8 cellular contexts compared by ENCODE assay signal in the genomic region with DNA sequence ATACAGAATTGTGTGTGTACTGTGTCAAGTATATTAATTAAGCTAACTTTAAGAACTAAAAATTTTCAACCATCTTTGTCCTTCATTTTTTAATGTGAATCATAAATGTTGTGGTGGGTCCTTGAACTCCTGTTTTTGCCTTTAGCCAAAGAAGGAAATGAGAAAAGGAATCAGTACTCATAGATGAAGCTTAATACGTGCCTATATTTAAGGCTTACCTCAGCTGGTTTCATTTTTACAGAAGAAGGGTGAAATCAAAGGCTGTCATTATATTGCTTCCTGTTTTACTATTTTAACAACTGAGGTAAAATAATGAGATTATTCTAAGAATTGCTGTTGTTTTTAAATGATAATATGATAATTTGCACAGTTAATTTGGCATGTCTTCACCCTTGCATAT. TPM values are rescaled to one million over a fixed set of nuclear protein-coding genes. Genes with fewer than 3 reads are reported as not detected.
DNase-seq lines count a peak whose midpoint lies in the region; ATAC-seq, FAIRE-seq and TF ChIP-seq lines count a peak whose summit lies in the region.

No MANE protein-coding gene starts in this region.

- peaks cover 7% of the 10 kb centered on the region for H3K4me1 ChIP-seq in Loucy (ENCODE audit: insufficient read depth, low read length, poor library complexity, severe bottlenecking)

- TF ChIP-seq CTCF in Loucy (conservative IDR thresholded peaks at IDR 0.05; ENCODE audit: low read length) (no peak), osteocyte (IDR thresholded peaks at IDR 0.05) (no peak)

- no peaks in the 10 kb centered on the region for H3K9me3 ChIP-seq in Loucy (ENCODE audit: insufficient read depth, low read depth, low read length)

- no peaks in the 10 kb centered on the region for H3K36me3 ChIP-seq in Loucy (ENCODE audit: insufficient read depth, low read length)

- no peak overlapping the region for H2AFZ ChIP-seq in Loucy (ENCODE audit: low read length)

- H3K4me3 Mint-ChIP-seq in immature natural killer cell = peak overlapping the region in 3 of 5 donors; percentile 4 to 22 (median 5)
- H3K4me3 Mint-ChIP-seq in osteocyte (ENCODE audit: unreplicated experiment) = no peak overlapping the region

- no peak overlapping the region for H3K9ac ChIP-seq in Loucy (ENCODE audit: low read depth, low read length, poor library complexity, severe bottlenecking)

- no peaks in the 10 kb centered on the region for H3K27me3 ChIP-seq in Loucy (ENCODE audit: insufficient read depth, low read length, poor library complexity, severe bottlenecking)

- H3K4me1 Mint-ChIP-seq in immature natural killer cell (peaks cover 0 to 5% of the 10 kb centered on the region in 2 donors), osteocyte (ENCODE audit: unreplicated experiment) (peaks cover 3% of the 10 kb centered on the region)

- H3F3A ChIP-seq in Loucy (ENCODE audit: low read depth) = no peaks in the 10 kb centered on the region

- no peaks in the 10 kb centered on the region for H3K9me2 ChIP-seq in Loucy (replicated peaks; ENCODE audit: low read depth, low read length)

- H4K20me1 ChIP-seq in Loucy (ENCODE audit: insufficient read depth, low read length, poor library complexity, severe bottlenecking) = no peaks in the 10 kb centered on the region

- H3K9me3 Mint-ChIP-seq in immature natural killer cell (no peaks in the 10 kb centered on the region), osteocyte (ENCODE audit: unreplicated experiment) (no peaks in the 10 kb centered on the region)

- H3K27ac Mint-ChIP-seq in immature natural killer cell (no peak overlapping the region), osteocyte (ENCODE audit: unreplicated experiment) (no peak overlapping the region)

- ATAC-seq in GM18519 (IDR thresholded peaks at IDR 0.05; ENCODE audit: low FRiP score, unreplicated experiment) (peak; percentile 93), GM21723 (IDR thresholded peaks at IDR 0.05; ENCODE audit: unreplicated experiment) (peak; percentile 82), HG03571 (IDR thresholded peaks at IDR 0.05; ENCODE audit: unreplicated experiment) (no peak)

- peaks cover 0 to 5% (median 0%) of the 10 kb centered on the region in 3 donors for H3K27me3 Mint-ChIP-seq in immature natural killer cell (ENCODE audit: low read depth in 3 of 3)
- H3K27me3 Mint-ChIP-seq in osteocyte (ENCODE audit: unreplicated experiment) = no peaks in the 10 kb centered on the region

- H3K4me2 ChIP-seq in Loucy (ENCODE audit: low read depth, low read length, poor library complexity, severe bottlenecking) = peak overlapping the region; percentile 39

- no peaks in the 10 kb centered on the region for H3K36me3 Mint-ChIP-seq in immature natural killer cell
- no peaks in the 10 kb centered on the region for H3K36me3 Mint-ChIP-seq in osteocyte (ENCODE audit: unreplicated experiment)

- FAIRE-seq in RCC 7860 (lab: Jason Lieb, UNC) = no peak

- no peak for DNase-seq in immature natural killer cell
- DNase-seq in hypothalamus (lab: John Stamatoyannopoulos, UW) = no peak
- DNase-seq in osteocyte (ENCODE audit: extremely low spot score, unreplicated experiment) = no peak
- no peak for DNase-seq in RCC 7860 (ENCODE audit: low spot score)

- H3K79me2 ChIP-seq in Loucy (ENCODE audit: insufficient read depth, low read length) = no peaks in the 10 kb centered on the region

- peak overlapping the region; percentile 38 for H3K4me3 ChIP-seq in Loucy (ENCODE audit: low read length, poor library complexity, severe bottlenecking)

RNA-seq across cellular contexts. Expression of gene SNX13, which starts 6.3 kb away (rescaled TPM):
- polyA plus RNA-seq in immature natural killer cell = 10 to 100 TPM in 2 of 3 donors, 1 to 10 TPM in 1; 7.7 to 13.3 (median 10.6) TPM
- total RNA-seq in osteocyte = 48.7 and 49.5 TPM in 2 replicates
